In genomic region chr10:46515402-46516192, GRCh38 we compare ENCODE assay signal across 1 cellular context.
A peak's percentile ranks its signal among the peaks of the same experiment; 100 is the strongest.
TF ChIP-seq lines count a peak whose summit lies in the region.

No MANE protein-coding gene starts in this region.

TF ChIP-seq in K562, 482 proteins besides CTCF, POLR2A, EP300 and RAD21:
- TF ChIP-seq ZC3H8 (IDR thresholded peaks at IDR 0.05), result no peak
- 0 out of 2 replicates have a peak, but pooled peaks have one; percentile 8 for TF ChIP-seq STAG1 (CRISPR knock-in tag; IDR thresholded peaks at IDR 0.05; ENCODE audit: borderline replicate concordance)
- 0 out of 4 replicates have a peak, but pooled peaks of 1 of the 2 experiments have one; percentile 53 for TF ChIP-seq MCM7 (IDR thresholded peaks at IDR 0.05)
